1 cellular context compared by ENCODE assay signal in the genomic region with DNA sequence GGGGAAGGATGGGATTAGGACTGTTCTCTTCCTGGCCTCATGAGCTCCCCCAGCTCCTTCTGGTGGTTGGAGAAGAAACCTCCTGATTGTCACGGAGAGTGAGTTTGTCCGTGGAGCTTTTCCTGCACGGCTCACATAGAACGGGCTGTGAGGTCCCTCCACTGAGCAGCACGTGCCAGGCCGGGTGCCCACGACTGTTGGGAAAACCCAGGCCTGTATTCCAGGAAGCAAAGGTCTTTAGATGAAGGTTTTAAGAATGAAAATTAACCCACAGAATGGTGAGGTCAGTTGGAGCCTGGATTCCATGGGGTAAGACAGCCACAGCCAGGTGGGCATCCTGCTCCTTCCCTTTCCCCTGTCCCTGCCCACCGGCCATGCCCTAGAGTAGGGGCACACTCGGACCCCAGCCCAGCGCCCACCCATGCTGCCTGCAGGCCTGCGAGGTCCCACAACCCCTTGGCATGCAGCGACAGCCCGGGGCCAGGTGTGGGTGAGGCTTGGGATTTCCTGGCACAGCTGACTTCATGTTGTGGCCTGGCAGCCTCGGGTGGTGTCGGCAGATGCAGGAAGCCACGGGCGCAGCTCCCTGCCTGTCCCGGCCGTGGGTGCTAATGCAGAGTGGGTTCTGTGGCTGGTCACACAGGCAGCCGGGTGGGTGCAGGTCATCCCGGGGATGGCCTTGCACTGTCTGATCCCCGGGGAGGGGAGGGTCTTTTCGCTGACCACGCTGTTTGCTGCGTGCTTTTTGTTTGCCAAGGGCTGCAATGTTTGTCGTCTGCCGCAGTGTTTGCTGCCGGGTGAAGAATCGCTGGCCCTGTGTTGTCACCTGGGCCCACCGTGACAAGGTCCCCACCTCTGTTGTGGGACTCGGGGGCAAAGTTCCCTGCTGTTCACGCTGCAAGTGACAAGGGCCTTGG.
TF ChIP-seq lines count a peak whose summit lies in the region.

No MANE protein-coding gene starts in this region.

TF ChIP-seq in HepG2, 621 proteins besides CTCF, POLR2A, EP300 and RAD21 (continued from another document and continues in another):
- TF ChIP-seq, protein P1, sequence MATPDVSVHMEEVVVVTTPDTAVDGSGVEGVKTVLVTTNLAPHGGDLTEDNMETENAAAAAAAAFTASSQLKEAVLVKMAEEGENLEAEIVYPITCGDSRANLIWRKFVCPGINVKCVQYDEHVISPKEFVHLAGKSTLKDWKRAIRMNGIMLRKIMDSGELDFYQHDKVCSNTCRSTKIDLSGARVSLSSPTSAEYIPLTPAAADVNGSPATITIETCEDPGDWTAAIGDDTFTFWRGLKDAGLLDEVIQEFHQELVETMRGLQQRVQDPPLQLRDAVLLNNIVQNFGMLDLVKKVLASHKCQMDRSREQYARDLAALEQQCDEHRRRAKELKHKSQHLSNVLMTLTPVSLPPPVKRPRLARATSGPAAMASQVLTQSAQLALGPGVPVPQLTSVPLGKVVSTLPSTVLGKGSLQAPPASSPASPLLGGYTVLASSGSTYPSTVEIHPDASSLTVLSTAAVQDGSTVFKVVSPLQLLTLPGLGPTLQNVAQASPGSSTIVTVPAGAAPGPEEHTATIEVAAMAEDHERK (CRISPR knock-in tag; IDR thresholded peaks at IDR 0.05; ENCODE audit: low read depth): 0 out of 2 replicates have a peak, but pooled peaks have one; percentile 15
- TF ChIP-seq ZNF574 (CRISPR knock-in tag; IDR thresholded peaks at IDR 0.05): peak; percentile 90
- peak in 1 of 2 experiments; percentile 35; a peak in 1 of 4 replicates for TF ChIP-seq REST (IDR thresholded peaks at IDR 0.05; ENCODE audit: borderline replicate concordance in 1 of 2, low read depth in 1 of 2, low read length in 2 of 2)
- peak; percentile 87 for TF ChIP-seq SALL2 (CRISPR knock-in tag; IDR thresholded peaks at IDR 0.05)
- peak; percentile 99 for TF ChIP-seq MIER3 (CRISPR knock-in tag; IDR thresholded peaks at IDR 0.05; ENCODE audit: borderline replicate concordance)
- peak; percentile 48; the same call in 1 of the 2 replicates for TF ChIP-seq ZNF232 (CRISPR knock-in tag; IDR thresholded peaks at IDR 0.05; ENCODE audit: borderline replicate concordance)
- peak; percentile 92 for TF ChIP-seq IRF2 (CRISPR knock-in tag; IDR thresholded peaks at IDR 0.05)
- peak; percentile 100 for TF ChIP-seq FOXO1 (CRISPR knock-in tag; IDR thresholded peaks at IDR 0.05)
- peak; percentile 15 for TF ChIP-seq ASH2L (IDR thresholded peaks at IDR 0.05; ENCODE audit: insufficient read length, low read depth, low read length)
- TF ChIP-seq ZNF510 (CRISPR knock-in tag; IDR thresholded peaks at IDR 0.05; ENCODE audit: low read depth): 0 out of 2 replicates have a peak, but pooled peaks have one; percentile 30
- 0 out of 2 replicates have a peak, but pooled peaks have one; percentile 64 for TF ChIP-seq ZNF292 (CRISPR knock-in tag; IDR thresholded peaks at IDR 0.05; ENCODE audit: borderline replicate concordance, low read depth)
- peak; percentile 92 for TF ChIP-seq ZNF263 (CRISPR knock-in tag; IDR thresholded peaks at IDR 0.05)
- TF ChIP-seq KLF12 (CRISPR knock-in tag; IDR thresholded peaks at IDR 0.05; ENCODE audit: borderline replicate concordance): peak; percentile 47; the same call in 1 of the 2 replicates
- TF ChIP-seq RXRA (CRISPR knock-in tag; IDR thresholded peaks at IDR 0.05): peak; percentile 99
- TF ChIP-seq HOXA5 (CRISPR knock-in tag; IDR thresholded peaks at IDR 0.05): peak; percentile 97
- peak; percentile 83; the same call in 1 of the 2 replicates for TF ChIP-seq ESRRA (CRISPR knock-in tag; IDR thresholded peaks at IDR 0.05; ENCODE audit: low read depth)
- peak; percentile 81 for TF ChIP-seq ZNF362 (CRISPR knock-in tag; IDR thresholded peaks at IDR 0.05; ENCODE audit: borderline replicate concordance)
- TF ChIP-seq, protein P2, sequence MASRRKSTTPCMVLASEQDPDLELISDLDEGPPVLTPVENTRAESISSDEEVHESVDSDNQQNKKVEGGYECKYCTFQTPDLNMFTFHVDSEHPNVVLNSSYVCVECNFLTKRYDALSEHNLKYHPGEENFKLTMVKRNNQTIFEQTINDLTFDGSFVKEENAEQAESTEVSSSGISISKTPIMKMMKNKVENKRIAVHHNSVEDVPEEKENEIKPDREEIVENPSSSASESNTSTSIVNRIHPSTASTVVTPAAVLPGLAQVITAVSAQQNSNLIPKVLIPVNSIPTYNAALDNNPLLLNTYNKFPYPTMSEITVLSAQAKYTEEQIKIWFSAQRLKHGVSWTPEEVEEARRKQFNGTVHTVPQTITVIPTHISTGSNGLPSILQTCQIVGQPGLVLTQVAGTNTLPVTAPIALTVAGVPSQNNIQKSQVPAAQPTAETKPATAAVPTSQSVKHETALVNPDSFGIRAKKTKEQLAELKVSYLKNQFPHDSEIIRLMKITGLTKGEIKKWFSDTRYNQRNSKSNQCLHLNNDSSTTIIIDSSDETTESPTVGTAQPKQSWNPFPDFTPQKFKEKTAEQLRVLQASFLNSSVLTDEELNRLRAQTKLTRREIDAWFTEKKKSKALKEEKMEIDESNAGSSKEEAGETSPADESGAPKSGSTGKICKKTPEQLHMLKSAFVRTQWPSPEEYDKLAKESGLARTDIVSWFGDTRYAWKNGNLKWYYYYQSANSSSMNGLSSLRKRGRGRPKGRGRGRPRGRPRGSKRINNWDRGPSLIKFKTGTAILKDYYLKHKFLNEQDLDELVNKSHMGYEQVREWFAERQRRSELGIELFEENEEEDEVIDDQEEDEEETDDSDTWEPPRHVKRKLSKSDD (CRISPR knock-in tag; IDR thresholded peaks at IDR 0.05; ENCODE audit: low read depth): peak; percentile 55
- 0 out of 2 replicates have a peak, but pooled peaks have one; percentile 73 for TF ChIP-seq HOXA7 (CRISPR knock-in tag; IDR thresholded peaks at IDR 0.05)
- peak; percentile 92 for TF ChIP-seq ELF3 (CRISPR knock-in tag; IDR thresholded peaks at IDR 0.05)
- peak; percentile 71 for TF ChIP-seq HNF1B (CRISPR knock-in tag; IDR thresholded peaks at IDR 0.05)
- peak; percentile 91 for TF ChIP-seq PAXIP1 (CRISPR knock-in tag; conservative IDR thresholded peaks at IDR 0.05)
- 0 out of 2 replicates have a peak, but pooled peaks have one; percentile 88 for TF ChIP-seq NPAS2 (CRISPR knock-in tag; IDR thresholded peaks at IDR 0.05; ENCODE audit: borderline replicate concordance)
- TF ChIP-seq, protein P3, sequence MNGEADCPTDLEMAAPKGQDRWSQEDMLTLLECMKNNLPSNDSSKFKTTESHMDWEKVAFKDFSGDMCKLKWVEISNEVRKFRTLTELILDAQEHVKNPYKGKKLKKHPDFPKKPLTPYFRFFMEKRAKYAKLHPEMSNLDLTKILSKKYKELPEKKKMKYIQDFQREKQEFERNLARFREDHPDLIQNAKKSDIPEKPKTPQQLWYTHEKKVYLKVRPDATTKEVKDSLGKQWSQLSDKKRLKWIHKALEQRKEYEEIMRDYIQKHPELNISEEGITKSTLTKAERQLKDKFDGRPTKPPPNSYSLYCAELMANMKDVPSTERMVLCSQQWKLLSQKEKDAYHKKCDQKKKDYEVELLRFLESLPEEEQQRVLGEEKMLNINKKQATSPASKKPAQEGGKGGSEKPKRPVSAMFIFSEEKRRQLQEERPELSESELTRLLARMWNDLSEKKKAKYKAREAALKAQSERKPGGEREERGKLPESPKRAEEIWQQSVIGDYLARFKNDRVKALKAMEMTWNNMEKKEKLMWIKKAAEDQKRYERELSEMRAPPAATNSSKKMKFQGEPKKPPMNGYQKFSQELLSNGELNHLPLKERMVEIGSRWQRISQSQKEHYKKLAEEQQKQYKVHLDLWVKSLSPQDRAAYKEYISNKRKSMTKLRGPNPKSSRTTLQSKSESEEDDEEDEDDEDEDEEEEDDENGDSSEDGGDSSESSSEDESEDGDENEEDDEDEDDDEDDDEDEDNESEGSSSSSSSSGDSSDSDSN (CRISPR knock-in tag; IDR thresholded peaks at IDR 0.05): peak; percentile 84
- peak; percentile 81 for TF ChIP-seq ZNF331 (CRISPR knock-in tag; IDR thresholded peaks at IDR 0.05)
- peak; percentile 89 for TF ChIP-seq BCL6 (CRISPR knock-in tag; IDR thresholded peaks at IDR 0.05)
- TF ChIP-seq MYC (CRISPR knock-in tag; IDR thresholded peaks at IDR 0.05; ENCODE audit: borderline replicate concordance): peak; percentile 89
